ENCODE assay signal across 7 cellular contexts in genomic region chr11:129853508-129854228, GRCh38. TPM values are rescaled to one million over a fixed set of nuclear protein-coding genes. Genes with fewer than 3 reads are reported as not detected.
A peak's percentile ranks its signal among the peaks of the same experiment; 100 is the strongest.
DNase-seq lines count a peak whose midpoint lies in the region; ATAC-seq, FAIRE-seq and TF ChIP-seq lines count a peak whose summit lies in the region.

No MANE protein-coding gene starts in this region.

- H3K4me1 ChIP-seq in body of pancreas: peaks cover 13% of the 10 kb centered on the region
- H3K4me1 ChIP-seq in pancreas: peaks cover 0 to 9% (median 3%) of the 10 kb centered on the region in 3 donors

- intact Hi-C loops in body of pancreas (cut with DNase I): no loop called here
- intact Hi-C loops in pancreas (cut with DNase I): no loop called here

- ATAC-seq in body of pancreas (peak; percentile 84), pancreas (peak; percentile 67 to 92 (median 90)), GM21717 (IDR thresholded peaks at IDR 0.05; ENCODE audit: unreplicated experiment) (no peak), HG03025 (IDR thresholded peaks at IDR 0.05; ENCODE audit: low FRiP score, unreplicated experiment) (no peak)

- WGBS in body of pancreas, 2 donors: 10% methylated on average over 10 of the region's 10 CpGs
- 11% methylated on average over 10 of the region's 10 CpGs for WGBS in pancreas, 2 donors

- no peak for TF ChIP-seq CTCF in body of pancreas (IDR thresholded peaks at IDR 0.05)
- no peak for TF ChIP-seq CTCF in pancreas (IDR thresholded peaks at IDR 0.05)

- no peaks in the 10 kb centered on the region for H3K36me3 ChIP-seq in body of pancreas (replicated peaks in 1 of 2; ENCODE audit: insufficient read depth in 1 of 2, low read depth in 2 of 2)
- no peaks in the 10 kb centered on the region for H3K36me3 ChIP-seq in pancreas

- H3K27ac ChIP-seq in body of pancreas (peak overlapping the region in 3 of 4 donors; percentile 39 to 61 (median 42)), pancreas (peak overlapping the region in 2 of 4 donors; percentile 46 to 57)

- no peak for TF ChIP-seq POLR2A in body of pancreas (IDR thresholded peaks at IDR 0.05)

- no peak overlapping the region for H3K4me3 ChIP-seq in body of pancreas
- no peak overlapping the region for H3K4me3 ChIP-seq in pancreas

- DNase-seq in NAMALWA (ENCODE audit: low spot score): peak; percentile 62
- peak; percentile 83 to 87 for DNase-seq in SHP77 (lab: John Stamatoyannopoulos, UW)
- peak; percentile 73 to 85 (median 82) for DNase-seq in body of pancreas
- DNase-seq in pancreas: peak; percentile 58 to 84 (median 74)
- no peak for DNase-seq in OCI-M1 (lab: John Stamatoyannopoulos, UW)

- H3K27me3 ChIP-seq in body of pancreas (no peaks in the 10 kb centered on the region), pancreas (no peaks in the 10 kb centered on the region)

- FAIRE-seq in pancreas (lab: Jason Lieb, UNC): no peak

- H3K9me3 ChIP-seq in body of pancreas (no peaks in the 10 kb centered on the region), pancreas (no peaks in the 10 kb centered on the region)

RNA-seq across cellular contexts. Expression of gene TMEM45B, which starts 38.0 kb away (rescaled TPM):
- total RNA-seq in body of pancreas (1 to 10 TPM; 1.8 to 4.6 TPM), pancreas (1 to 10 TPM in 5 of 6 donors, under 1 TPM in 1; 0.51 to 3.1 (median 1.6) TPM)
- polyA plus RNA-seq in pancreas: 1 to 10 TPM in 1 of 2 donors, under 1 TPM in 1; 0.72 to 2.5 TPM

RNA-seq across cellular contexts. Expression of gene NFRKB, which starts 41.7 kb away (rescaled TPM):
- 10 to 100 TPM; 29.8 to 31.6 TPM for total RNA-seq in body of pancreas
- 10 to 100 TPM; 11.0 to 18.3 (median 12.6) TPM for total RNA-seq in pancreas
- 10 to 100 TPM; 12.6 to 13.2 TPM for polyA plus RNA-seq in pancreas

Comparison
In these comparisons a context has a peak if more than half of its experiments do, and no peak if none do; other contexts are left out.
1. ATAC-seq: peak in body of pancreas (single experiment) and pancreas (4 of 4); none in GM21717 (single experiment) and HG03025 (single experiment).